ENCODE assay signal across 9 cellular contexts in the genomic region with DNA sequence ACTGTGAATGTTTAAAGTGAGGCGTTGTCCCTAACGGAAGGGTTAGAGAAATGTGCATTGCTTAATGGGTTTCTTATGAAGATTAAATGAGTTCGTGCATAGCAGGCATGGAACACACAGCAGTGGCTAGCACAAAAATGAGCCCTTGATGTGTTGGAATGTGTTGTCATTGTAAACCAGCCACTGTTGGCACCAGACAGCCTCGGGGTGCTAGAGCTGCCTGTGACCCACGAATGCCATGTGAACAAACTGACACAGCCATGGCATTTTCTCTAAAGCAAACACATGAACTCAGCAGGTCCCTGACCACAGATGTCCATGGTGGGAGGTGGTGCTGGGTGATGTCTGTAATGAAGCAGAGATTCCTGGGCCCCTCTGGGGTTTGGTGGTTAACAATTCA.
"Had no signal": no experiment of that assay in that cellular context is flagged by ENCODE, and none has a peak within 500 bp of the region (broad histone marks: within the 10 kb centered on the region; RNA-seq: fewer than 3 reads in every experiment).

No MANE protein-coding gene starts in this region.

- H3K4me3 ChIP-seq: GM23248, HAP-1 had no signal

- H3K9me3 ChIP-seq: HAP-1 had no signal

- H3K36me3 ChIP-seq: HAP-1 had no signal

- ATAC-seq: HCT116, HepG2 had no signal

- H2AFZ ChIP-seq: GM23248 had no signal

- H3K4me1 ChIP-seq: HAP-1 had no signal

- H3K27ac ChIP-seq: GM23248, HL-60 had no signal

- DNase-seq: GM23248, GOT3, H7, HFFc6, KBM-7 had no signal

- H3K9ac ChIP-seq: GM23248 had no signal
